Comparison of ENCODE assay signal across 22 cellular contexts in genomic region chrX:128992107-128992971, GRCh38.
DNase-seq lines count a peak whose midpoint lies in the region; ATAC-seq and TF ChIP-seq lines count a peak whose summit lies in the region.
"Had no signal": no experiment of that assay in that cellular context is flagged by ENCODE, and none has a peak within 500 bp of the region (broad histone marks: within the 10 kb centered on the region; RNA-seq: fewer than 3 reads in every experiment).

No MANE protein-coding gene starts in this region.

- H3K27ac ChIP-seq in 22Rv1: no peak overlapping the region
- H3K27ac ChIP-seq in heart left ventricle: no peak overlapping the region
- no peak overlapping the region for H3K27ac ChIP-seq in adrenal gland
- H3K27ac ChIP-seq: hepatocyte, RWPE1, uterus had no signal

- no peaks in the 10 kb centered on the region for H3K4me1 ChIP-seq in heart left ventricle
- no peaks in the 10 kb centered on the region for H3K4me1 ChIP-seq in adrenal gland (replicated peaks in 1 of 2)
- H3K4me1 ChIP-seq: uterus had no signal

- peak; percentile 33 for TF ChIP-seq CTCF in 22Rv1 (IDR thresholded peaks at IDR 0.05)
- TF ChIP-seq CTCF in GM12873 (IDR thresholded peaks at IDR 0.05; ENCODE audit: insufficient read depth, low read depth, low read length, missing control alignments): peak; percentile 48
- 0 out of 2 replicates have a peak, but pooled peaks have one; percentile 19 for TF ChIP-seq CTCF in LNCaP clone FGC (IDR thresholded peaks at IDR 0.05; ENCODE audit: control insufficient read depth, extremely low read depth, insufficient read depth)
- TF ChIP-seq CTCF in WTC11 (IDR thresholded peaks at IDR 0.05): peak; percentile 27; the same call in 1 of the 2 replicates
- peak in 2 of 12 donors; percentile 3 to 10 for TF ChIP-seq CTCF in heart left ventricle (IDR thresholded peaks at IDR 0.05)
- no peak for TF ChIP-seq CTCF in adrenal gland (IDR thresholded peaks at IDR 0.05)

- H3K27me3 ChIP-seq in heart left ventricle: no peaks in the 10 kb centered on the region
- H3K27me3 ChIP-seq in adrenal gland: peaks cover 3% of the 10 kb centered on the region
- H3K27me3 ChIP-seq: hepatocyte, uterus had no signal

- no peak overlapping the region for H3K4me3 ChIP-seq in LNCaP clone FGC (ENCODE audit: low read depth, low read length)
- H3K4me3 ChIP-seq in heart left ventricle: no peak overlapping the region
- H3K4me3 ChIP-seq in adrenal gland: no peak overlapping the region
- H3K4me3 ChIP-seq: hepatocyte, uterus had no signal

- intact Hi-C loops in heart left ventricle (cut with DNase I): no loop called here
- intact Hi-C loops in adrenal gland (cut with DNase I): no loop called here

- no peak for TF ChIP-seq POLR2A in heart left ventricle (IDR thresholded peaks at IDR 0.05)
- no peak for TF ChIP-seq POLR2A in adrenal gland (IDR thresholded peaks at IDR 0.05)

- 45 to 91% (median 77%) methylated on average over 3 to 4 of the region's 4 CpGs for WGBS in heart left ventricle, 4 donors
- 61 to 89% (median 63%) methylated on average over 3 to 4 of the region's 4 CpGs for WGBS in adrenal gland, 4 donors

- CTCF ChIA-PET in WTC11 (lab: Charles Lee): interaction anchor here (1.9 kb wide), 1 partner anchor 355 kb away, joined by 4 read pairs; no protein-coding TSS in a partner anchor

- peaks cover 55% of the 10 kb centered on the region for H3K9me3 Mint-ChIP-seq in WTC11

- no peak overlapping the region for H3K27ac Mint-ChIP-seq in WTC11
- H3K27ac Mint-ChIP-seq: activated CD4-positive, alpha-beta T cell treated with anti-CD3 and anti-CD28 coated beads for 36 hours; activated naive CD8-positive, alpha-beta T cell treated with anti-CD3 and anti-CD28 coated beads for 36 hours; natural killer cell treated with Interleukin-12 subunit alpha and Interleukin-12 subunit beta and Interleukin-15 and Interleukin-18, amount 100 ng/mL, for 72 hours; T-cell had no signal

- POLR2A ChIA-PET in WTC11 (lab: Charles Lee): interaction anchor here (0.6 kb wide), 1 partner anchor 696 kb away, joined by 3 read pairs; no protein-coding TSS in a partner anchor

- DNase-seq in LNCaP clone FGC (ENCODE audit: low read depth) (no peak), WTC11 (ENCODE audit: low spot score) (peak; percentile 37), heart left ventricle (no peak), adrenal gland (no peak)
- DNase-seq: activated CD4-positive, alpha-beta T cell treated with anti-CD3 and anti-CD28 coated beads for 36 hours; activated naive CD8-positive, alpha-beta T cell treated with anti-CD3 and anti-CD28 coated beads for 36 hours; activated T-cell treated with anti-CD3 and anti-CD28 coated beads, Interleukin-2, amount 50 U/mL, for 48 hours; cerebellar nuclear complex; left ventricle myocardium superior; midbrain; NCI-H1417; NCI-H446; T-cell; uterus had no signal

- peak; percentile 91 for ATAC-seq in WTC11
- ATAC-seq in heart left ventricle: no peak
- ATAC-seq in HG03135 (IDR thresholded peaks at IDR 0.05; ENCODE audit: unreplicated experiment): no peak
- ATAC-seq in HG03039 (IDR thresholded peaks at IDR 0.05; ENCODE audit: unreplicated experiment): no peak
- ATAC-seq: activated CD4-positive, alpha-beta T cell treated with anti-CD3 and anti-CD28 coated beads for 36 hours; left ventricle myocardium superior; natural killer cell treated with Interleukin-12 subunit alpha and Interleukin-12 subunit beta and Interleukin-15 and Interleukin-18, amount 100 ng/mL, for 72 hours; sciatic nerve; T-cell had no signal

- no peaks in the 10 kb centered on the region for H3K4me1 Mint-ChIP-seq in WTC11
- H3K4me1 Mint-ChIP-seq: activated CD4-positive, alpha-beta T cell treated with anti-CD3 and anti-CD28 coated beads for 36 hours; activated naive CD8-positive, alpha-beta T cell treated with anti-CD3 and anti-CD28 coated beads for 36 hours; T-cell had no signal

- H3K4me3 Mint-ChIP-seq in WTC11: no peak overlapping the region
- H3K4me3 Mint-ChIP-seq: activated CD4-positive, alpha-beta T cell treated with anti-CD3 and anti-CD28 coated beads for 36 hours; activated naive CD8-positive, alpha-beta T cell treated with anti-CD3 and anti-CD28 coated beads for 36 hours; natural killer cell treated with Interleukin-12 subunit alpha and Interleukin-12 subunit beta and Interleukin-15 and Interleukin-18, amount 100 ng/mL, for 72 hours; T-cell had no signal

- peaks cover 29% of the 10 kb centered on the region for H3K36me3 Mint-ChIP-seq in WTC11
- H3K36me3 Mint-ChIP-seq: activated naive CD8-positive, alpha-beta T cell treated with anti-CD3 and anti-CD28 coated beads for 36 hours; natural killer cell treated with Interleukin-12 subunit alpha and Interleukin-12 subunit beta and Interleukin-15 and Interleukin-18, amount 100 ng/mL, for 72 hours; T-cell had no signal

- H3K9me3 ChIP-seq in heart left ventricle (peaks cover 0 to 6% (median 0%) of the 10 kb centered on the region in 12 donors), adrenal gland (replicated peaks in 1 of 3) (no peaks in the 10 kb centered on the region)

- H3K27me3 Mint-ChIP-seq in WTC11 (ENCODE audit: low read depth): no peaks in the 10 kb centered on the region; the same call in 1 of the 2 replicates
- H3K27me3 Mint-ChIP-seq: activated CD4-positive, alpha-beta T cell treated with anti-CD3 and anti-CD28 coated beads for 36 hours; activated naive CD8-positive, alpha-beta T cell treated with anti-CD3 and anti-CD28 coated beads for 36 hours had no signal

- no peaks in the 10 kb centered on the region for H3K36me3 ChIP-seq in heart left ventricle
- no peaks in the 10 kb centered on the region for H3K36me3 ChIP-seq in adrenal gland (replicated peaks in 1 of 2)
- H3K36me3 ChIP-seq: uterus had no signal

TF ChIP-seq in WTC11, 78 proteins besides CTCF, POLR2A, EP300 and RAD21:
- no peak for TF ChIP-seq ZBTB21 (CRISPR knock-in tag; IDR thresholded peaks at IDR 0.05; ENCODE audit: borderline replicate concordance)
- TF ChIP-seq FOXP4 (CRISPR knock-in tag; IDR thresholded peaks at IDR 0.05): no peak
- TF ChIP-seq PRDM15 (CRISPR knock-in tag; IDR thresholded peaks at IDR 0.05): no peak
- TF ChIP-seq STAT6 (CRISPR knock-in tag; conservative IDR thresholded peaks at IDR 0.05; ENCODE audit: low read depth): no peak

Comparison
In these comparisons a context has a peak if more than half of its experiments do, and no peak if none do; other contexts are left out.
1. CTCF ChIP-seq: peak in 22Rv1 (single experiment), GM12873 (single experiment), LNCaP clone FGC (single experiment) and WTC11 (single experiment); none in adrenal gland (0 of 6).